ENCODE assay signal across 8 cellular contexts in the genomic region with DNA sequence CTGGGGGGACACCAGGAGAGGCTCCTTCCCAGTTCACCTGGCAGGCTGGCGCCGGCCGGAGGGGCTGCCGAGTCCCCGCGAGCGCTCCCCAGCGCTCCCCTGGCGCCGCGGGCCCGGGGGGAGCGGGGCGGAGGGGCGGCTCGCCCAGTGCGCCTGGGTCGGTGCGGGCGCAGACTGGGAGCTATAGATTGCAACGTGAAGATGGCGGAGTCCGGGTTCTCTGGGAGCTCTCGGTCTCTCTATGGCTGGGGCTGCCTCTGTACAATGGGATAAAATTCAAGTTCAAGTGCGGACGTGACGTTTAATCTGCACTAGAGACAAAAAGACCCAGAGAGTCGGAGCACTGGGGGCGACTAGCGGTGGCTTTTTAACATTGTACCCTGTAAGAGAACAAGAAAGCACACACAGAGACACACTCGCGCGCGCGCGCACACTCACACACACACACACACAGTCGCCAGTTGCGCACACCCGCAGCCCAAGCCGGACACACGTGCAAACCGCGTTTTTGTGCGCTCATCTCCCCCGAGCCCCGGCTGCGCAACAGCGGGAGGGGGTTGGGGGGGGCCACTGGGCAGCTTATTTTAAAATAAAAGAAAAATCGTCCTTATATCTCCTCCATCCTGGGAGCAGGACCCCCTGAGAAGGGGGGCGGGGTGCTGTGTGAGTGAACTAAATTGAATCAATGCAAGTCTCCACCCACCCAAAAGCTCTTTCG. TPM values are rescaled to one million over a fixed set of nuclear protein-coding genes. Genes with fewer than 3 reads are reported as not detected.
DNase-seq lines count a peak whose midpoint lies in the region; ATAC-seq and TF ChIP-seq lines count a peak whose summit lies in the region.

Gene BCL11B, minus strand, starts transcription at position 247 of the 718 bp plus-strand sequence. CDS start 979 bp downstream, outside the sequence.

- TF ChIP-seq CTCF in colonic mucosa (IDR thresholded peaks at IDR 0.05) = peak; percentile 21
- peak; percentile 20 for TF ChIP-seq CTCF in lung (IDR thresholded peaks at IDR 0.05; ENCODE audit: control extremely low read depth, extremely low read depth)

- H3K36me3 ChIP-seq in colonic mucosa (no peaks in the 10 kb centered on the region), lung (ENCODE audit: control insufficient read depth in 2 of 2, insufficient read depth in 2 of 2, low read length in 2 of 2) (no peaks in the 10 kb centered on the region)

- 1% methylated on average over 51 of the region's 51 CpGs for WGBS in lung, 2 donors

- H3K9me3 ChIP-seq in colonic mucosa (no peaks in the 10 kb centered on the region), lung (ENCODE audit: control insufficient read depth in 2 of 2, insufficient read depth in 1 of 2, low read length in 1 of 2) (no peaks in the 10 kb centered on the region)

- ATAC-seq in GM18873 (IDR thresholded peaks at IDR 0.05; ENCODE audit: low FRiP score, unreplicated experiment) (peak; percentile 56), HG03354 (IDR thresholded peaks at IDR 0.05; ENCODE audit: poor library complexity, severe bottlenecking, unreplicated experiment) (peak; percentile 80), lung (ENCODE audit: insufficient read depth, low FRiP score) (no peak)

- H3K27me3 ChIP-seq in colonic mucosa (peaks cover 16% of the 10 kb centered on the region), lung (ENCODE audit: control insufficient read depth, insufficient read depth) (peaks cover 18% of the 10 kb centered on the region)

- peak within 1 kb of the TSS; percentile 56 for H3K4me3 ChIP-seq in colonic mucosa
- peak within 1 kb of the TSS; percentile 27 for H3K4me3 ChIP-seq in lung

- intact Hi-C loops in colonic mucosa (cut with DNase I) = no loop called here

- no peaks in the 10 kb centered on the region for H3K4me1 ChIP-seq in colonic mucosa
- peaks cover 15 to 21% of the 10 kb centered on the region in 2 donors for H3K4me1 ChIP-seq in lung (ENCODE audit: control insufficient read depth in 2 of 2, insufficient read depth in 2 of 2, low read length in 2 of 2)

- H3K9ac ChIP-seq in colonic mucosa (ENCODE audit: low read depth in 2 of 2, low read length in 2 of 2) = peak within 1 kb of the TSS; percentile 62 to 73

- H3K27ac ChIP-seq in colonic mucosa (peak within 1 kb of the TSS; percentile 85), lung (ENCODE audit: low read depth in 1 of 2, low read length in 1 of 2) (no peak within 1 kb of the TSS)

- DNase-seq in AG08395 (ENCODE audit: low spot score) (peak; percentile 82), NCI-H460 (ENCODE audit: extremely low read depth, low read depth) (peak; percentile 84), colonic mucosa (peak; percentile 87), lung (ENCODE audit: low spot score) (peak; percentile 57)
- peak; percentile 94 for DNase-seq in activated CD4-positive, alpha-beta T cell treated with anti-CD3 and anti-CD28 coated beads for 48 hours
- DNase-seq in stimulated activated CD4-positive, alpha-beta T cell treated with anti-CD3 and anti-CD28 coated beads, TNF-alpha, amount 100 ng/mL, for 4 hours (ENCODE audit: low read depth in 3 of 3) = peak in 2 of 3 experiments; percentile 80 to 84

RNA-seq across cellular contexts. Expression of gene BCL11B, which starts in this region (rescaled TPM):
- 0.14 TPM in 1 of 2 replicates, not detected in the other for total RNA-seq in NCI-H460 (2014; rRNA removed; shearing (Covaris generic))
- polyA plus RNA-seq in NCI-H460 (2014; cell fraction: nucleus; rRNA removed) = not detected in 2 replicates
- total RNA-seq in colonic mucosa = 10 to 100 TPM in 1 of 2 donors, 1 to 10 TPM in 1; 5.6 to 10.4 TPM
- total RNA-seq in lung = 1 to 10 TPM; 1.0 to 2.3 TPM
- under 1 TPM; 0.20 to 0.29 TPM for polyA plus RNA-seq in lung

Comparison
In these comparisons a context has a peak if more than half of its experiments do, and no peak if none do; other contexts are left out.
1. Peak in DNase-seq in NCI-H460; RNA of the gene not detected or under 1 TPM.